ENCODE assay signal across 30 cellular contexts in the genomic region with DNA sequence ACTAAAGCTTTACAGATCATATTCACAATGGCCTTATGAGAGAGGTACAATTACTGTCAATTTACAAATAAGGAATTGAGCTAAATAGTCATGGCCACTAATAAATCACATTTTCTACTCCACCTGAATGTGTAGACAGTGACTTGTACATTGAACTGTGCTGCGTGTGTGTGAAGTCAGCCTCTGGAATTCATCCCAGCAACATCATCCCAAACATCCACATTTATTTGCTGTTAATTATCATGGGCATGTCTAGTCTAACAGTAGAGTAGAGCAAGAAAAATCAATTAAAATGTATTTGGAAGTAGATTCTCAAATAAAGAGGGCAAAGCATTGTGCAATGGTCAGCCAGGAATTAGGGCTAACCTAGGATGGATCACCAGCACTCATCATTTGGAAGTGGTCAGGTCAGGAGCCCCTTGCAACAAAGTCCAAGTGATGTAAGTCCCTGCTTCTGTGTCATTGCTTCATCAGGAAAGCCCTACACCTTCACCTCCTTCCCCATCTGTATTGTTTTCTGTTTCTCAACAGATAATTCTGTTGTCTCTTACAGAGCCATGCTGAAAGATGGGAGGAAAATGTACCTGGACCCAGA. TPM values are rescaled to one million over a fixed set of nuclear protein-coding genes. Genes with fewer than 3 reads are reported as not detected.
"Had no signal": no experiment of that assay in that cellular context is flagged by ENCODE, and none has a peak within 500 bp of the region (broad histone marks: within the 10 kb centered on the region; RNA-seq: fewer than 3 reads in every experiment).

No MANE protein-coding gene starts in this region.

- H3K9ac ChIP-seq: neural progenitor cell had no signal

- H3K4me2 ChIP-seq: neural progenitor cell, smooth muscle cell had no signal

- H3K27ac ChIP-seq: neural progenitor cell, pancreas, psoas muscle, skin epidermis, thoracic aorta, thyroid gland, transverse colon, uterus had no signal

- H2AFZ ChIP-seq: neural progenitor cell had no signal

- H3K36me3 ChIP-seq: neural progenitor cell, pancreas, spleen, thoracic aorta, thyroid gland, transverse colon, uterus had no signal

- ATAC-seq: naive thymus-derived CD4-positive, alpha-beta T cell; natural killer cell; psoas muscle; sciatic nerve; stimulated activated naive CD8-positive, alpha-beta T cell treated with anti-CD3 and anti-CD28 coated beads, Interleukin-15, amount 100 ng/mL, for 72 hours; stimulated activated naive CD8-positive, alpha-beta T cell treated with anti-CD3 and anti-CD28 coated beads, Interleukin-15, Interleukin-2, amounts not matched to agents 100 U/mL and 50 U/mL, for 24 hours had no signal

- H3K4me3 ChIP-seq: neural progenitor cell, pancreas, psoas muscle, skin epidermis, smooth muscle cell, spleen, thoracic aorta, thyroid gland, transverse colon, uterus had no signal

- FAIRE-seq: pancreas had no signal

- H3K9me3 ChIP-seq: pancreas, psoas muscle, spleen, thoracic aorta, thyroid gland, transverse colon, uterus had no signal

- H3K27me3 ChIP-seq: pancreas, thyroid gland, uterus had no signal

- H3K4me1 ChIP-seq: neural progenitor cell, pancreas, psoas muscle, thyroid gland, uterus had no signal

- DNase-seq: naive thymus-derived CD4-positive, alpha-beta T cell; natural killer cell; nucleus accumbens; pancreas; psoas muscle; right cardiac atrium; spleen; stimulated activated CD4-positive, alpha-beta T cell treated with anti-CD3 and anti-CD28 coated beads, Interleukin-12 subunit alpha, Interleukin-12 subunit beta, amount 100 ng/mL, for 4 hours; stimulated activated CD4-positive, alpha-beta T cell treated with anti-CD3 and anti-CD28 coated beads, Interleukin-1b, Interleukin-23, amount 100 ng/mL, for 48 hours; stimulated activated CD4-positive, alpha-beta T cell treated with anti-CD3 and anti-CD28 coated beads, Interleukin-4, amount 100 ng/mL, for 1 hour; stimulated activated CD4-positive, alpha-beta T cell treated with anti-CD3 and anti-CD28 coated beads, Interleukin-4, amount 100 ng/mL, for 4 hours; stimulated activated CD8-positive, alpha-beta memory T cell treated with anti-CD3 and anti-CD28 coated beads, Interleukin-4, amount 100 ng/mL, for 48 hours; stimulated activated naive CD4-positive, alpha-beta T cell; stimulated activated naive CD8-positive, alpha-beta T cell treated with anti-CD3 and anti-CD28 coated beads, Interleukin-15, amount 100 ng/mL, for 72 hours; stimulated activated naive CD8-positive, alpha-beta T cell treated with anti-CD3 and anti-CD28 coated beads, Interleukin-15, Interleukin-2, amounts not matched to agents 100 U/mL and 50 U/mL, for 24 hours; thyroid gland; transverse colon; uterus had no signal

RNA-seq across cellular contexts. Expression of a gene that starts 4.8 kb away (rescaled TPM):
- total RNA-seq: naive thymus-derived CD4-positive, alpha-beta T cell; omental fat pad; osteocyte; progenitor cell of endocrine pancreas; psoas muscle; right cardiac atrium; sciatic nerve; smooth muscle cell; subcutaneous adipose tissue; temporal lobe; thoracic aorta; thyroid gland; transverse colon; ureter; uterus had no signal
- polyA plus RNA-seq: naive thymus-derived CD4-positive, alpha-beta T cell; neural cell; pancreas; right cardiac atrium had no signal

RNA-seq across cellular contexts. Expression of a gene that starts 11.8 kb away (rescaled TPM):
- total RNA-seq: naive thymus-derived CD4-positive, alpha-beta T cell; natural killer cell; thoracic aorta; thyroid gland; transverse colon had no signal
- polyA plus RNA-seq: naive thymus-derived CD4-positive, alpha-beta T cell; neural cell had no signal

RNA-seq across cellular contexts. Expression of a gene that starts 20.9 kb away (rescaled TPM):
- polyA plus RNA-seq: naive thymus-derived CD4-positive, alpha-beta T cell; neural cell had no signal
